In genomic region chr2:175168564-175168945, GRCh38 we compare ENCODE assay signal across 1 cellular context.
TF ChIP-seq lines count a peak whose summit lies in the region.

No MANE protein-coding gene starts in this region.

TF ChIP-seq in K562, 482 proteins besides CTCF, POLR2A, EP300 and RAD21 (continued from another document and continues in another):
- TF ChIP-seq HDAC1 (IDR thresholded peaks at IDR 0.05) (peak in 1 of 2 experiments; percentile 74; a peak in 2 of 4 replicates), MAZ (CRISPR knock-in tag; conservative IDR thresholded peaks at IDR 0.05 in 1 of 2, IDR thresholded peaks at IDR 0.05 in 1 of 2) (peak in 1 of 2 experiments; percentile 9; a peak in 1 of 4 replicates), ZNF707 (CRISPR knock-in tag; conservative IDR thresholded peaks at IDR 0.05) (no peak), NR4A1 (CRISPR knock-in tag; IDR thresholded peaks at IDR 0.05) (0 out of 2 replicates have a peak, but pooled peaks have one; percentile 42), NR4A1 (tag; IDR thresholded peaks at IDR 0.05) (no peak), SIX5 (IDR thresholded peaks at IDR 0.05; ENCODE audit: borderline replicate concordance in 1 of 2, insufficient read depth in 1 of 2, low read depth in 1 of 2, low read length in 2 of 2) (no peak), ELF4 (CRISPR knock-in tag; IDR thresholded peaks at IDR 0.05) (0 out of 2 replicates have a peak, but pooled peaks have one; percentile 37), ZBTB17 (CRISPR knock-in tag; IDR thresholded peaks at IDR 0.05) (0 out of 2 replicates have a peak, but pooled peaks have one; percentile 46), ZBTB26 (CRISPR knock-in tag; IDR thresholded peaks at IDR 0.05) (peak; percentile 75; the same call in 1 of the 2 replicates), HNRNPH1 (optimal IDR thresholded peaks at IDR 0.05; ENCODE audit: low read depth, low read length) (no peak), ZBED1 (IDR thresholded peaks at IDR 0.05) (0 out of 2 replicates have a peak, but pooled peaks have one; percentile 48), HBP1 (CRISPR knock-in tag; IDR thresholded peaks at IDR 0.05) (peak; percentile 46; the same call in 1 of the 2 replicates), ZNF253 (CRISPR knock-in tag; conservative IDR thresholded peaks at IDR 0.05) (no peak), NCOA6 (IDR thresholded peaks at IDR 0.05) (no peak), SRSF9 (IDR thresholded peaks at IDR 0.05; ENCODE audit: borderline replicate concordance, low read depth, low read length) (no peak), BRD9 (IDR thresholded peaks at IDR 0.05; ENCODE audit: low read depth, partially characterized antibody) (no peak), ZNF143 (CRISPR knock-in tag; IDR thresholded peaks at IDR 0.05) (no peak), CBX1 (IDR thresholded peaks at IDR 0.05; ENCODE audit: low read depth) (0 out of 2 replicates have a peak, but pooled peaks have one; percentile 44), NBN (IDR thresholded peaks at IDR 0.05; ENCODE audit: low read depth) (peak; percentile 43; the same call in 1 of the 2 replicates), SUPT5H (IDR thresholded peaks at IDR 0.05) (peak; percentile 79), TRIM28 (IDR thresholded peaks at IDR 0.05) (peak; percentile 64; the same call in 1 of the 2 replicates), ZNF121 (CRISPR knock-in tag; conservative IDR thresholded peaks at IDR 0.05) (no peak), BACH1 (tag; IDR thresholded peaks at IDR 0.05) (no peak), MNT (conservative IDR thresholded peaks at IDR 0.05) (no peak), GTF2F1 (IDR thresholded peaks at IDR 0.05; ENCODE audit: low read depth, low read length) (0 out of 2 replicates have a peak, but pooled peaks have one; percentile 12), ARID1B (IDR thresholded peaks at IDR 0.05) (0 out of 2 replicates have a peak, but pooled peaks have one; percentile 8), ZNF133 (CRISPR knock-in tag; IDR thresholded peaks at IDR 0.05) (no peak), ZSCAN29 (IDR thresholded peaks at IDR 0.05) (no peak), CREBBP (IDR thresholded peaks at IDR 0.05; ENCODE audit: low read depth, low read length) (no peak), E2F6 (IDR thresholded peaks at IDR 0.05; ENCODE audit: borderline replicate concordance in 1 of 2, extremely low read depth in 1 of 2, insufficient read depth in 1 of 2, insufficient read length in 1 of 2, low read depth in 1 of 2, low read length in 1 of 2, poor library complexity in 1 of 2, severe bottlenecking in 1 of 2) (no peak), SMARCE1 (IDR thresholded peaks at IDR 0.05) (peak; percentile 35; the same call in 1 of the 2 replicates), ETS2 (tag; IDR thresholded peaks at IDR 0.05; ENCODE audit: borderline replicate concordance, poor library complexity, severe bottlenecking) (no peak), SOX6 (IDR thresholded peaks at IDR 0.05) (0 out of 2 replicates have a peak, but pooled peaks have one; percentile 28), CHCHD3 (CRISPR knock-in tag; IDR thresholded peaks at IDR 0.05) (no peak), ZNF174 (CRISPR knock-in tag; IDR thresholded peaks at IDR 0.05) (peak; percentile 21; the same call in 1 of the 2 replicates), BHLHE40 (IDR thresholded peaks at IDR 0.05; ENCODE audit: low read length) (no peak), MEIS2 (IDR thresholded peaks at IDR 0.05; ENCODE audit: partially characterized antibody) (no peak), RREB1 (CRISPR knock-in tag; IDR thresholded peaks at IDR 0.05) (no peak), NKRF (IDR thresholded peaks at IDR 0.05; ENCODE audit: borderline replicate concordance) (peak; percentile 57; the same call in 1 of the 2 replicates), BRF2 (IDR thresholded peaks at IDR 0.05; ENCODE audit: borderline replicate concordance, insufficient read depth, insufficient read length) (no peak), NONO (IDR thresholded peaks at IDR 0.05; ENCODE audit: low read depth in 2 of 2, low read length in 1 of 2) (no peak), PTTG1 (tag; IDR thresholded peaks at IDR 0.05; ENCODE audit: low read depth) (no peak), CSDE1 (IDR thresholded peaks at IDR 0.05) (no peak), NR2C2 (CRISPR knock-in tag; IDR thresholded peaks at IDR 0.05) (no peak), NR2C2 (tag; IDR thresholded peaks at IDR 0.05) (no peak), TBP (optimal IDR thresholded peaks at IDR 0.05; ENCODE audit: low read depth, low read length) (no peak), OTX1 (CRISPR knock-in tag; IDR thresholded peaks at IDR 0.05) (0 out of 2 replicates have a peak, but pooled peaks have one; percentile 53), ZNF311 (CRISPR knock-in tag; IDR thresholded peaks at IDR 0.05) (no peak), RBM22 (IDR thresholded peaks at IDR 0.05; ENCODE audit: low read depth, low read length, poor library complexity, severe bottlenecking) (no peak), MAFF (IDR thresholded peaks at IDR 0.05; ENCODE audit: low read length) (no peak), SAFB (IDR thresholded peaks at IDR 0.05; ENCODE audit: borderline replicate concordance, low read depth, low read length) (no peak), ATF7 (IDR thresholded peaks at IDR 0.05) (peak; percentile 5; the same call in 1 of the 2 replicates), DMBX1 (CRISPR knock-in tag; IDR thresholded peaks at IDR 0.05; ENCODE audit: borderline replicate concordance) (0 out of 2 replicates have a peak, but pooled peaks have one; percentile 22), ZNF766 (CRISPR knock-in tag; conservative IDR thresholded peaks at IDR 0.05) (no peak), ELF1 (tag; IDR thresholded peaks at IDR 0.05) (peak; percentile 26; the same call in 1 of the 2 replicates), POLR2AphosphoS2 (IDR thresholded peaks at IDR 0.05; ENCODE audit: low read length) (0 out of 2 replicates have a peak, but pooled peaks have one; percentile 40), ZNF586 (CRISPR knock-in tag; conservative IDR thresholded peaks at IDR 0.05) (no peak), MLLT1 (IDR thresholded peaks at IDR 0.05) (peak; percentile 27 to 69; a peak in 2 of 4 replicates), PHF8 (IDR thresholded peaks at IDR 0.05; ENCODE audit: borderline replicate concordance, low read length) (peak; percentile 52; the same call in 1 of the 2 replicates)
